ENCODE assay signal across 9 cellular contexts in genomic region chr13:73417012-73417615, GRCh38.
DNase-seq lines count a peak whose midpoint lies in the region; ATAC-seq and TF ChIP-seq lines count a peak whose summit lies in the region.
"Had no signal": no experiment of that assay in that cellular context is flagged by ENCODE, and none has a peak within 500 bp of the region (broad histone marks: within the 10 kb centered on the region; RNA-seq: fewer than 3 reads in every experiment).

No MANE protein-coding gene starts in this region.

- no peaks in the 10 kb centered on the region for H3K4me1 Mint-ChIP-seq in stimulated activated memory B cell treated with anti-CD40 and anti-IgM and Interleukin-4, amounts not matched to agents 10 μg/mL and 1 μg/mL and 100 μg/mL, for 72 hours

- no peak for DNase-seq in AG09309 (ENCODE audit: low read depth)
- DNase-seq in NCI-H460 (ENCODE audit: extremely low read depth, low read depth): peak; percentile 1
- DNase-seq in epithelial cell of prostate (ENCODE audit: low read depth, low spot score): no peak
- DNase-seq in mucosa of gallbladder (ENCODE audit: low spot score): no peak
- no peak for DNase-seq in foreskin melanocyte

- no peak overlapping the region for H3K27ac Mint-ChIP-seq in stimulated activated memory B cell treated with anti-CD40 and anti-IgM and Interleukin-4, amounts not matched to agents 10 μg/mL and 1 μg/mL and 100 μg/mL, for 72 hours

- peaks cover 4% of the 10 kb centered on the region for H3K9me3 Mint-ChIP-seq in stimulated activated memory B cell treated with anti-CD40 and anti-IgM and Interleukin-4, amounts not matched to agents 10 μg/mL and 1 μg/mL and 100 μg/mL, for 72 hours

- H3K27ac ChIP-seq in epithelial cell of prostate: peak overlapping the region; percentile 100
- H3K27ac ChIP-seq: prostate gland had no signal

- ATAC-seq in GM18867 (IDR thresholded peaks at IDR 0.05; ENCODE audit: unreplicated experiment) (peak; percentile 74), HG03457 (IDR thresholded peaks at IDR 0.05; ENCODE audit: unreplicated experiment) (no peak)
- no peak for ATAC-seq in stimulated activated memory B cell treated with anti-CD40 and anti-IgM and Interleukin-4, amounts not matched to agents 10 μg/mL and 1 μg/mL and 100 μg/mL, for 72 hours

- no peaks in the 10 kb centered on the region for H3K27me3 Mint-ChIP-seq in stimulated activated memory B cell treated with anti-CD40 and anti-IgM and Interleukin-4, amounts not matched to agents 10 μg/mL and 1 μg/mL and 100 μg/mL, for 72 hours

- TF ChIP-seq CTCF in AG09309 (IDR thresholded peaks at IDR 0.05; ENCODE audit: control insufficient read depth, insufficient read depth, low read depth, low read length, missing control alignments): peak; percentile 37

- H3K4me3 Mint-ChIP-seq in stimulated activated memory B cell treated with anti-CD40 and anti-IgM and Interleukin-4, amounts not matched to agents 10 μg/mL and 1 μg/mL and 100 μg/mL, for 72 hours: no peak overlapping the region

- no peak overlapping the region for H3K4me3 ChIP-seq in AG09309 (ENCODE audit: control insufficient read depth, low read depth, low read length)
- H3K4me3 ChIP-seq: prostate gland had no signal

- H3K36me3 Mint-ChIP-seq in stimulated activated memory B cell treated with anti-CD40 and anti-IgM and Interleukin-4, amounts not matched to agents 10 μg/mL and 1 μg/mL and 100 μg/mL, for 72 hours: no peaks in the 10 kb centered on the region
